Comparison of ENCODE assay signal across 8 cellular contexts in genomic region chr6:149990672-149991402, GRCh38. TPM values are rescaled to one million over a fixed set of nuclear protein-coding genes. Genes with fewer than 3 reads are reported as not detected.
DNase-seq lines count a peak whose midpoint lies in the region; ATAC-seq and TF ChIP-seq lines count a peak whose summit lies in the region.

No MANE protein-coding gene starts in this region.

- peak; percentile 19 for DNase-seq in stimulated activated CD4-positive, alpha-beta T cell treated with anti-CD3 and anti-CD28 coated beads, Interleukin-4, amount 100 ng/mL, for 1 hour
- no peak for DNase-seq in stimulated activated CD4-positive, alpha-beta T cell treated with anti-CD3 and anti-CD28 coated beads, Interleukin-1b, Interleukin-23, amount 100 ng/mL, for 48 hours
- DNase-seq in SK-N-SH (peak; percentile 39), germinal center (ENCODE audit: low spot score) (peak; percentile 62), spleen (no peak), UCSD-AML1 (lab: John Stamatoyannopoulos, UW; ENCODE audit: unreplicated experiment) (no peak), cerebellum (ENCODE audit: low spot score) (no peak)

- no peaks in the 10 kb centered on the region for H3K79me2 ChIP-seq in SK-N-SH (ENCODE audit: insufficient read depth)

- TF ChIP-seq RAD21 in SK-N-SH (IDR thresholded peaks at IDR 0.05; ENCODE audit: low read length) = no peak

- CTCF ChIA-PET in SK-N-SH (lab: Yijun Ruan, JAX) = no interaction called here

- H2AFZ ChIP-seq in SK-N-SH (ENCODE audit: low read depth) = no peak overlapping the region

- TF ChIP-seq EP300 in SK-N-SH (IDR thresholded peaks at IDR 0.05; ENCODE audit: borderline replicate concordance in 1 of 2, low read depth in 1 of 2, low read length in 1 of 2) = no peak

- POLR2A ChIA-PET in SK-N-SH (lab: Yijun Ruan, JAX) = no interaction called here

- no peak overlapping the region for H3K9ac ChIP-seq in SK-N-SH

- H3K9me3 ChIP-seq in SK-N-SH = 0 out of 2 replicates have a peak, but pooled peaks cover 7% of the 10 kb centered on the region
- H3K9me3 ChIP-seq in spleen = peaks cover 0 to 25% (median 9%) of the 10 kb centered on the region in 8 donors

- intact Hi-C loops in spleen (cut with DNase I; ENCODE audit: low total_unique reads) = no loop called here

- H3K27ac ChIP-seq in SK-N-SH (ENCODE audit: low read depth in 2 of 2, low read length in 1 of 2) = no peak overlapping the region
- no peak overlapping the region for H3K27ac ChIP-seq in spleen

- TF ChIP-seq POLR2A in spleen (IDR thresholded peaks at IDR 0.05) = no peak

- H3K9me2 ChIP-seq in SK-N-SH = no peaks in the 10 kb centered on the region

- ATAC-seq in GM21717 (IDR thresholded peaks at IDR 0.05; ENCODE audit: unreplicated experiment) = no peak

- peak overlapping the region; percentile 74; the same call in 1 of the 2 replicates for H3K4me2 ChIP-seq in SK-N-SH

- H3K4me3 ChIP-seq in SK-N-SH (ENCODE audit: low read depth in 2 of 2, low read length in 1 of 2) (peak overlapping the region in 1 of 2 experiments; percentile 19; a peak in 1 of 4 replicates), spleen (peak overlapping the region; percentile 21 to 68 (median 37))

- WGBS in SK-N-SH (ENCODE audit: low lambda C conversion rate) = 5% methylated on average over 29 of the region's 48 CpGs
- 1 to 2% (median 1%) methylated on average over 32 to 48 of the region's 48 CpGs for WGBS in spleen, 5 donors

- H4K20me1 ChIP-seq in SK-N-SH (ENCODE audit: insufficient read depth) = no peaks in the 10 kb centered on the region

- H3K4me1 ChIP-seq in SK-N-SH (ENCODE audit: control insufficient read depth in 1 of 2, insufficient read depth in 2 of 2, low read depth in 1 of 2, low read length in 1 of 2) (no peaks in the 10 kb centered on the region), spleen (peaks cover 15 to 27% (median 26%) of the 10 kb centered on the region in 6 donors)

- H3K36me3 ChIP-seq in SK-N-SH (replicated peaks in 1 of 2; ENCODE audit: control insufficient read depth in 1 of 2, insufficient read depth in 2 of 2, low read length in 1 of 2) (no peaks in the 10 kb centered on the region), spleen (no peaks in the 10 kb centered on the region)

- no peaks in the 10 kb centered on the region for H3F3A ChIP-seq in SK-N-SH (replicated peaks; ENCODE audit: insufficient read depth)

- no peak for TF ChIP-seq CTCF in SK-N-SH (IDR thresholded peaks at IDR 0.05)
- no peak for TF ChIP-seq CTCF in spleen (IDR thresholded peaks at IDR 0.05 in 8 of 11, conservative IDR thresholded peaks at IDR 0.05 in 3 of 11)

- H3K27me3 ChIP-seq in SK-N-SH (ENCODE audit: insufficient read depth) = peaks cover 81% of the 10 kb centered on the region
- peaks cover 19 to 100% (median 93%) of the 10 kb centered on the region in 7 donors for H3K27me3 ChIP-seq in spleen (replicated peaks in 1 of 7)

TF ChIP-seq in SK-N-SH, 30 proteins besides CTCF, POLR2A, EP300 and RAD21:
- TF ChIP-seq TEAD4 (IDR thresholded peaks at IDR 0.05; ENCODE audit: borderline replicate concordance, insufficient read depth) = no peak
- no peak for TF ChIP-seq EZH2phosphoT487 (IDR thresholded peaks at IDR 0.05; ENCODE audit: borderline replicate concordance, low read depth)
- TF ChIP-seq ELF1 (IDR thresholded peaks at IDR 0.05) = no peak
- TF ChIP-seq, protein P1, sequence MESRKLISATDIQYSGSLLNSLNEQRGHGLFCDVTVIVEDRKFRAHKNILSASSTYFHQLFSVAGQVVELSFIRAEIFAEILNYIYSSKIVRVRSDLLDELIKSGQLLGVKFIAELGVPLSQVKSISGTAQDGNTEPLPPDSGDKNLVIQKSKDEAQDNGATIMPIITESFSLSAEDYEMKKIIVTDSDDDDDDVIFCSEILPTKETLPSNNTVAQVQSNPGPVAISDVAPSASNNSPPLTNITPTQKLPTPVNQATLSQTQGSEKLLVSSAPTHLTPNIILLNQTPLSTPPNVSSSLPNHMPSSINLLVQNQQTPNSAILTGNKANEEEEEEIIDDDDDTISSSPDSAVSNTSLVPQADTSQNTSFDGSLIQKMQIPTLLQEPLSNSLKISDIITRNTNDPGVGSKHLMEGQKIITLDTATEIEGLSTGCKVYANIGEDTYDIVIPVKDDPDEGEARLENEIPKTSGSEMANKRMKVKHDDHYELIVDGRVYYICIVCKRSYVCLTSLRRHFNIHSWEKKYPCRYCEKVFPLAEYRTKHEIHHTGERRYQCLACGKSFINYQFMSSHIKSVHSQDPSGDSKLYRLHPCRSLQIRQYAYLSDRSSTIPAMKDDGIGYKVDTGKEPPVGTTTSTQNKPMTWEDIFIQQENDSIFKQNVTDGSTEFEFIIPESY (IDR thresholded peaks at IDR 0.05; ENCODE audit: borderline replicate concordance, low read depth) = no peak
- TF ChIP-seq REST (IDR thresholded peaks at IDR 0.05; ENCODE audit: low read depth, low read length) = no peak
- TF ChIP-seq NFIC (IDR thresholded peaks at IDR 0.05; ENCODE audit: borderline replicate concordance) = no peak
- no peak for TF ChIP-seq FOXJ3 (CRISPR knock-in tag; IDR thresholded peaks at IDR 0.05)
- no peak for TF ChIP-seq FOXM1 (IDR thresholded peaks at IDR 0.05; ENCODE audit: low read depth)
- TF ChIP-seq POLR2AphosphoS5 (IDR thresholded peaks at IDR 0.05; ENCODE audit: low read depth, low read length) = no peak
- no peak for TF ChIP-seq YY1 (IDR thresholded peaks at IDR 0.05; ENCODE audit: low read depth)
- no peak for TF ChIP-seq SMC3 (IDR thresholded peaks at IDR 0.05; ENCODE audit: low read depth, low read length)
- no peak for TF ChIP-seq CHD2 (IDR thresholded peaks at IDR 0.05; ENCODE audit: low read length, partially characterized antibody)
- no peak for TF ChIP-seq USF1 (IDR thresholded peaks at IDR 0.05; ENCODE audit: borderline replicate concordance, low read depth)
- no peak for TF ChIP-seq FOSL2 (IDR thresholded peaks at IDR 0.05; ENCODE audit: borderline replicate concordance, low read depth)
- no peak for TF ChIP-seq RXRA (IDR thresholded peaks at IDR 0.05; ENCODE audit: borderline replicate concordance, low read depth)
- no peak for TF ChIP-seq PBX3 (IDR thresholded peaks at IDR 0.05)
- TF ChIP-seq TAF1 (IDR thresholded peaks at IDR 0.05; ENCODE audit: borderline replicate concordance, low read depth, low read length) = no peak
TF ChIP-seq in SK-N-SH: peak in this region for 0.

RNA-seq across cellular contexts. Expression of gene ULBP1, which starts 27.1 kb away (rescaled TPM):
- 0.02 TPM in 1 of 2 replicates, not detected in the other for polyA plus RNA-seq in SK-N-SH (2012; rRNA removed)
- polyA plus RNA-seq in SK-N-SH (2012; cell fraction: cytosol; rRNA removed) = 0.03 TPM in 2 replicates
- polyA plus RNA-seq in SK-N-SH (2012; cell fraction: nucleus; rRNA removed) = 0.01 and 0.02 TPM in 2 replicates
- total RNA-seq in spleen = under 1 TPM in 2 of 7 donors, not detected in 5; 0.23 to 0.34 TPM
- under 1 TPM in 2 of 3 donors, not detected in 1; 0.03 to 0.08 TPM for polyA plus RNA-seq in spleen
- 0.82 TPM for total RNA-seq in cerebellum

RNA-seq across cellular contexts. Expression of gene RAET1L, which starts 34.5 kb away (rescaled TPM):
- polyA plus RNA-seq in SK-N-SH (2012; rRNA removed) = not detected in 2 replicates
- not detected in 2 replicates for polyA plus RNA-seq in SK-N-SH (2012; cell fraction: cytosol; rRNA removed)
- 0.05 TPM in 1 of 2 replicates, not detected in the other for polyA plus RNA-seq in SK-N-SH (2012; cell fraction: nucleus; rRNA removed)
- total RNA-seq in spleen = not detected
- polyA plus RNA-seq in spleen = not detected
- total RNA-seq in cerebellum = not detected

RNA-seq across cellular contexts. Expression of gene ULBP2, which starts 49.0 kb away (rescaled TPM):
- polyA plus RNA-seq in SK-N-SH (2012; rRNA removed) (5.0 and 5.3 TPM in 2 replicates), spleen (under 1 TPM; 0.10 to 0.30 (median 0.20) TPM)
- 3.6 and 3.7 TPM in 2 replicates for polyA plus RNA-seq in SK-N-SH (2012; cell fraction: cytosol; rRNA removed)
- 3.8 and 4.5 TPM in 2 replicates for polyA plus RNA-seq in SK-N-SH (2012; cell fraction: nucleus; rRNA removed)
- total RNA-seq in spleen (not detected), cerebellum (3.2 TPM)

Comparison
In these comparisons a context has a peak if more than half of its experiments do, and no peak if none do; other contexts are left out.
1. DNase-seq: peak in stimulated activated CD4-positive, alpha-beta T cell treated with anti-CD3 and anti-CD28 coated beads, Interleukin-4, amount 100 ng/mL, for 1 hour (single experiment), SK-N-SH (single experiment) and germinal center (single experiment); none in stimulated activated CD4-positive, alpha-beta T cell treated with anti-CD3 and anti-CD28 coated beads, Interleukin-1b, Interleukin-23, amount 100 ng/mL, for 48 hours (single experiment), spleen (single experiment), UCSD-AML1 (single experiment) and cerebellum (single experiment).